6 cellular contexts compared by ENCODE assay signal in genomic region chr10:131149111-131149510, GRCh38.
"Had no signal": no experiment of that assay in that cellular context is flagged by ENCODE, and none has a peak within 500 bp of the region (broad histone marks: within the 10 kb centered on the region; RNA-seq: fewer than 3 reads in every experiment).

No MANE protein-coding gene starts in this region.

- ATAC-seq: GM23338, K562 had no signal

- H3K4me3 ChIP-seq: GM23338, K562 had no signal

- DNase-seq: H9, HCEC 1CT, IMR-90, KG1 had no signal
